8 cellular contexts compared by ENCODE assay signal in the genomic region with DNA sequence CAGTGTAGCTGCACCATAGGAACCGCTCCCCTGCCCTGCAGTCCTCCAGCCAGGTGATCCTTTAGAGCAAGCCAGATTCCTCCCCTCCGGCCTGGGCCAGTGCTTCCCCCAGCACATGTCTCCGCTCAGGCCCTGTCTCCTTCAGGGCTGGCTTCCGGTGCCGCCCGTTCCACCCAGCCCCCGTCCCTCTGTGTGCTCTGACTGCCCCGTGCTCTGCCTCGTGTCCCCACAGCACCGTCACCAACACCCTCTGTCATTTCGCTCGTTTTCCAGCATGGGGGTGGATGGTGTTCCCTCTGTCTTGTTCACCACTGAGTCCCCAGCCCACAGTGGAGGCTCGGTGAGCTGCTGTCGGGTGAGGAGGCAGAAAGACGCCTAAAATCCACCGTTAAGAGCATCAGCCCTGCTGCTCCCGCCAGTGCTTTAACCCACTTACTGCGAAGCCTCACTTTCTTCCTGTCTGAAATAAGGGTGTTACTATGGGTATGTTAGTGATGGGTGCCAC. TPM values are rescaled to one million over a fixed set of nuclear protein-coding genes. Genes with fewer than 3 reads are reported as not detected.
DNase-seq lines count a peak whose midpoint lies in the region; ATAC-seq and TF ChIP-seq lines count a peak whose summit lies in the region.

No MANE protein-coding gene starts in this region.

- TF ChIP-seq CTCF in GM10266 (IDR thresholded peaks at IDR 0.05; ENCODE audit: control insufficient read depth, insufficient read depth, low read depth, missing control alignments): no peak

- H3K36me3 Mint-ChIP-seq in activated naive CD8-positive, alpha-beta T cell treated with anti-CD3 and anti-CD28 coated beads, Interleukin-2, amount 10 ng/mL, durations not matched to agents 7 days and 5 days: peaks cover 25% of the 10 kb centered on the region

- peak overlapping the region; percentile 98 for H3K27ac Mint-ChIP-seq in activated naive CD8-positive, alpha-beta T cell treated with anti-CD3 and anti-CD28 coated beads, Interleukin-2, amount 10 ng/mL, durations not matched to agents 7 days and 5 days

- no peaks in the 10 kb centered on the region for H3K9me3 Mint-ChIP-seq in activated naive CD8-positive, alpha-beta T cell treated with anti-CD3 and anti-CD28 coated beads, Interleukin-2, amount 10 ng/mL, durations not matched to agents 7 days and 5 days

- POLR2A ChIA-PET in activated naive CD8-positive, alpha-beta T cell treated with anti-CD3 and anti-CD28 coated beads, Interleukin-2, amount 10 ng/mL, durations not matched to agents 7 days and 5 days (lab: Charles Lee): interaction anchor here (0.5 to 4.1 kb wide), 6 partner anchors 10 to 1181 kb away, joined by 3 to 37 read pairs (median 8); a partner anchor contains a TSS

- H3K4me1 Mint-ChIP-seq in activated naive CD8-positive, alpha-beta T cell treated with anti-CD3 and anti-CD28 coated beads, Interleukin-2, amount 10 ng/mL, durations not matched to agents 7 days and 5 days: peaks cover 62% of the 10 kb centered on the region

- no peaks in the 10 kb centered on the region for H3K27me3 Mint-ChIP-seq in activated naive CD8-positive, alpha-beta T cell treated with anti-CD3 and anti-CD28 coated beads, Interleukin-2, amount 10 ng/mL, durations not matched to agents 7 days and 5 days

- DNase-seq in GM10266 (ENCODE audit: extremely low spot score): peak; percentile 71
- DNase-seq in SK-N-DZ (ENCODE audit: low spot score): peak; percentile 50
- peak; percentile 76 for DNase-seq in activated naive CD8-positive, alpha-beta T cell treated with anti-CD3 and anti-CD28 coated beads, Interleukin-2, amount 10 ng/mL, durations not matched to agents 7 days and 5 days
- DNase-seq in iPS-NIHi7 (ENCODE audit: extremely low spot score): peak; percentile 55
- DNase-seq in stimulated activated CD4-positive, alpha-beta T cell treated with anti-CD3 and anti-CD28 coated beads, Interleukin-15, amount 100 ng/mL, for 1 hour (ENCODE audit: low read depth in 1 of 2, low spot score in 1 of 2): peak; percentile 27 to 38

- H3K4me3 Mint-ChIP-seq in activated naive CD8-positive, alpha-beta T cell treated with anti-CD3 and anti-CD28 coated beads, Interleukin-2, amount 10 ng/mL, durations not matched to agents 7 days and 5 days: peak overlapping the region; percentile 81

- ATAC-seq in activated naive CD8-positive, alpha-beta T cell treated with anti-CD3 and anti-CD28 coated beads, Interleukin-2, amount 10 ng/mL, durations not matched to agents 7 days and 5 days (ENCODE audit: low read depth): peak; percentile 76
- ATAC-seq in HG02973 (IDR thresholded peaks at IDR 0.05; ENCODE audit: unreplicated experiment) (no peak), GM18511 (IDR thresholded peaks at IDR 0.05; ENCODE audit: unreplicated experiment) (no peak), HG03457 (IDR thresholded peaks at IDR 0.05; ENCODE audit: unreplicated experiment) (no peak)

RNA-seq across cellular contexts. Expression of a gene that starts 54.5 kb away (rescaled TPM):
- 3.9 and 5.5 TPM in 2 replicates for polyA plus RNA-seq in SK-N-DZ (2014; cell fraction: cytosol; rRNA removed)
- 1.3 and 5.3 TPM in 2 replicates for polyA plus RNA-seq in SK-N-DZ (2014; cell fraction: nucleus; rRNA removed)
- total RNA-seq in activated naive CD8-positive, alpha-beta T cell treated with anti-CD3 and anti-CD28 coated beads, Interleukin-2, amount 10 ng/mL, durations not matched to agents 7 days and 5 days: 1 to 10 TPM; 5.8 to 6.5 TPM

RNA-seq across cellular contexts. Expression of a gene that starts 55.2 kb away (rescaled TPM):
- 38.2 and 54.5 TPM in 2 replicates for polyA plus RNA-seq in SK-N-DZ (2014; cell fraction: cytosol; rRNA removed)
- polyA plus RNA-seq in SK-N-DZ (2014; cell fraction: nucleus; rRNA removed): 66.8 and 68.6 TPM in 2 replicates
- 100 to 1,000 TPM; 306 to 336 TPM for total RNA-seq in activated naive CD8-positive, alpha-beta T cell treated with anti-CD3 and anti-CD28 coated beads, Interleukin-2, amount 10 ng/mL, durations not matched to agents 7 days and 5 days

RNA-seq across cellular contexts. Expression of a gene that starts 55.3 kb away (rescaled TPM):
- 33.1 and 45.6 TPM in 2 replicates for polyA plus RNA-seq in SK-N-DZ (2014; cell fraction: cytosol; rRNA removed)
- 20.2 and 20.6 TPM in 2 replicates for polyA plus RNA-seq in SK-N-DZ (2014; cell fraction: nucleus; rRNA removed)
- 100 to 1,000 TPM; 152 to 153 TPM for total RNA-seq in activated naive CD8-positive, alpha-beta T cell treated with anti-CD3 and anti-CD28 coated beads, Interleukin-2, amount 10 ng/mL, durations not matched to agents 7 days and 5 days
